ENCODE assay signal across 24 cellular contexts in the genomic region with DNA sequence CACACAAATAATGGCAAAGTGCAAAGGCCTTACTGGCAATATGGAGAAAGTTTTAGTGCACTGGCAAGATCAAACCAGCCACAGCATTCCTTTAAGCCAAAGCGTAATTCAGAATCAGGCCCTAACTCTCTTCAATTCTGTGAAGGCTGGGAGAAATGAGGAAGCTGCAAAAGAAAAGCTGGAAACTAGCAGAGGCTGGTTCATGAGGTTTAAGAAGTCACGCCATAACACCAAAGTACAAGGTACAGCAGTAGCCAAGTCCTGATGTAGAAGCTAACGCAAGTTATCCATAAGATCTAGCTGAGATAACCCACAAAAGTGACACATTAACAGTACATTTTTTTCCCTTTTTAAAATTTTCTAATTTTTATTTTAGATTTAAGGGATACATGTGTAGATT.
"Had no signal": no experiment of that assay in that cellular context is flagged by ENCODE, and none has a peak within 500 bp of the region (broad histone marks: within the 10 kb centered on the region; RNA-seq: fewer than 3 reads in every experiment).

No MANE protein-coding gene starts in this region.

- H3K4me3 ChIP-seq: colonic mucosa, esophagus squamous epithelium, left lung, right lobe of liver, uterus had no signal

- H3K27ac ChIP-seq: colonic mucosa, epithelial cell of prostate, esophagus squamous epithelium, left lung, neutrophil, right lobe of liver, uterus, WERI-Rb-1 had no signal

- H3K4me1 ChIP-seq: colonic mucosa, esophagus squamous epithelium, left lung, right lobe of liver, uterus had no signal

- H3K36me3 ChIP-seq: uterus had no signal

- H3K27me3 ChIP-seq: colonic mucosa, esophagus squamous epithelium, left lung, neutrophil, right lobe of liver, uterus had no signal

- DNase-seq: activated CD4-positive, alpha-beta memory T cell treated with anti-CD3 and anti-CD28 coated beads, Interleukin-2, amount 10 ng/mL, durations not matched to agents 7 days and 5 days; activated CD4-positive, alpha-beta T cell treated with anti-CD3 and anti-CD28 coated beads, Interleukin-2, amount 10 ng/mL, durations not matched to agents 24 days and 14 days; activated CD8-positive, alpha-beta memory T cell treated with anti-CD3 and anti-CD28 coated beads, Interleukin-2, amount 50 U/mL, for 48 hours; activated gamma-delta T cell; activated naive CD4-positive, alpha-beta T cell treated with anti-CD3 and anti-CD28 coated beads, Interleukin-2, amount 10 ng/mL, durations not matched to agents 7 days and 5 days; activated T-cell treated with anti-CD3 and anti-CD28 coated beads, Interleukin-2, amount 50 U/mL, for 24 hours; cerebellar nuclear complex; colonic mucosa; effector CD8-positive, alpha-beta T cell; esophagus squamous epithelium; foreskin melanocyte; kidney glomerular epithelial cell; left lung; right lobe of liver; stimulated activated CD4-positive, alpha-beta T cell treated with anti-CD3 and anti-CD28 coated beads, Interleukin-12 subunit alpha, Interleukin-12 subunit beta, amount 100 ng/mL, for 4 hours; stimulated activated CD4-positive, alpha-beta T cell treated with anti-CD3 and anti-CD28 coated beads, Interleukin-4, amount 100 ng/mL, for 4 hours; stimulated activated CD8-positive, alpha-beta memory T cell treated with anti-CD3 and anti-CD28 coated beads, Interleukin-4, amount 100 ng/mL, for 48 hours; stimulated activated naive CD8-positive, alpha-beta T cell treated with anti-CD3 and anti-CD28 coated beads, Interleukin-15, amount 100 ng/mL, for 72 hours; substantia nigra; T-helper 9 cell; uterus; WERI-Rb-1 had no signal

- H3K9me3 ChIP-seq: colonic mucosa, esophagus squamous epithelium, left lung, neutrophil, right lobe of liver, uterus had no signal
